In genomic region chr4:3471098-3471760, GRCh38 we compare ENCODE assay signal across 26 cellular contexts. TPM values are rescaled to one million over a fixed set of nuclear protein-coding genes. Genes with fewer than 3 reads are reported as not detected.
DNase-seq lines count a peak whose midpoint lies in the region; ATAC-seq and TF ChIP-seq lines count a peak whose summit lies in the region.
"Had no signal": no experiment of that assay in that cellular context is flagged by ENCODE, and none has a peak within 500 bp of the region (broad histone marks: within the 10 kb centered on the region; RNA-seq: fewer than 3 reads in every experiment).

No MANE protein-coding gene starts in this region.

- H3K4me1 Mint-ChIP-seq in glutamatergic neuron (ENCODE audit: low read depth, unreplicated experiment) (no peaks in the 10 kb centered on the region), nephron progenitor cell (peaks cover 17% of the 10 kb centered on the region)
- H3K4me1 Mint-ChIP-seq: CD4-positive, alpha-beta memory T cell; IgD-negative memory B cell had no signal

- H3K4me3 ChIP-seq in left ventricle myocardium inferior (no peak overlapping the region), gastrocnemius medialis (no peak overlapping the region), SJCRH30 (no peak overlapping the region)
- no peak overlapping the region for H3K4me3 ChIP-seq in effector memory CD4-positive, alpha-beta T cell (ENCODE audit: insufficient read depth, low read depth, low read length, poor library complexity, severe bottlenecking)
- H3K4me3 ChIP-seq: BLaER1, GM12878 had no signal

- intact Hi-C loops in left ventricle myocardium inferior (cut with micrococcal nuclease) (no loop called here), cardiac septum (cut with DNase I) (no loop called here), gastrocnemius medialis (cut with DNase I; ENCODE audit: low total_unique reads) (no loop called here)

- no peak for TF ChIP-seq POLR2A in gastrocnemius medialis (IDR thresholded peaks at IDR 0.05)

- H3K27me3 Mint-ChIP-seq in glutamatergic neuron (ENCODE audit: unreplicated experiment): peaks cover 2% of the 10 kb centered on the region
- H3K27me3 Mint-ChIP-seq in nephron progenitor cell (ENCODE audit: low read depth, poor library complexity): peaks cover 10% of the 10 kb centered on the region
- H3K27me3 Mint-ChIP-seq: CD4-positive, alpha-beta memory T cell; IgD-negative memory B cell had no signal

- H3K27me3 ChIP-seq in left ventricle myocardium inferior (ENCODE audit: low read depth) (peaks cover 29% of the 10 kb centered on the region), gastrocnemius medialis (no peaks in the 10 kb centered on the region), SJCRH30 (no peaks in the 10 kb centered on the region)
- H3K27me3 ChIP-seq in effector memory CD4-positive, alpha-beta T cell (replicated peaks; ENCODE audit: control insufficient read depth, insufficient read depth, low read length, poor library complexity, severe bottlenecking): no peaks in the 10 kb centered on the region

- H3K4me3 Mint-ChIP-seq in glutamatergic neuron (ENCODE audit: unreplicated experiment) (no peak overlapping the region), nephron progenitor cell (no peak overlapping the region)
- H3K4me3 Mint-ChIP-seq: CD4-positive, alpha-beta memory T cell; IgD-negative memory B cell had no signal

- H3K9me3 Mint-ChIP-seq in glutamatergic neuron (ENCODE audit: unreplicated experiment): no peaks in the 10 kb centered on the region
- H3K9me3 Mint-ChIP-seq in nephron progenitor cell: no peaks in the 10 kb centered on the region
- H3K9me3 Mint-ChIP-seq: CD4-positive, alpha-beta memory T cell; IgD-negative memory B cell had no signal

- H3K36me3 ChIP-seq in left ventricle myocardium inferior (no peaks in the 10 kb centered on the region), gastrocnemius medialis (no peaks in the 10 kb centered on the region), SJCRH30 (no peaks in the 10 kb centered on the region)
- H3K36me3 ChIP-seq in effector memory CD4-positive, alpha-beta T cell (ENCODE audit: control insufficient read depth, insufficient read depth, low read length): no peaks in the 10 kb centered on the region
- H3K36me3 ChIP-seq: BLaER1 had no signal

- ATAC-seq in gastrocnemius medialis (no peak), GM19452 (IDR thresholded peaks at IDR 0.05; ENCODE audit: unreplicated experiment) (no peak)
- ATAC-seq: GM12878 had no signal

- H3K9me3 ChIP-seq in left ventricle myocardium inferior (replicated peaks): no peaks in the 10 kb centered on the region
- H3K9me3 ChIP-seq in gastrocnemius medialis: no peaks in the 10 kb centered on the region
- no peaks in the 10 kb centered on the region for H3K9me3 ChIP-seq in effector memory CD4-positive, alpha-beta T cell (ENCODE audit: control insufficient read depth, low read length)
- no peaks in the 10 kb centered on the region for H3K9me3 ChIP-seq in SJCRH30 (replicated peaks)
- H3K9me3 ChIP-seq: BLaER1, Caco-2 had no signal

- in situ Hi-C loops in gastrocnemius medialis (cut with MboI; ENCODE audit: low sequenced_read_pairs in 4 of 4): loop anchor here in 1 of 4 donors (25.0 kb wide), 1 partner anchor 259 kb away; no protein-coding TSS in a partner anchor

- H3K27ac Mint-ChIP-seq in glutamatergic neuron (ENCODE audit: unreplicated experiment) (no peak overlapping the region), nephron progenitor cell (no peak overlapping the region)
- H3K27ac Mint-ChIP-seq: CD4-positive, alpha-beta memory T cell; IgD-negative memory B cell had no signal

- H3K36me3 Mint-ChIP-seq in glutamatergic neuron (ENCODE audit: unreplicated experiment) (no peaks in the 10 kb centered on the region), nephron progenitor cell (ENCODE audit: low read depth) (no peaks in the 10 kb centered on the region)
- H3K36me3 Mint-ChIP-seq: CD4-positive, alpha-beta memory T cell; IgD-negative memory B cell had no signal

- peaks cover 80% of the 10 kb centered on the region for H3K4me1 ChIP-seq in left ventricle myocardium inferior
- peaks cover 10 to 45% of the 10 kb centered on the region in 2 donors for H3K4me1 ChIP-seq in gastrocnemius medialis
- H3K4me1 ChIP-seq in effector memory CD4-positive, alpha-beta T cell (ENCODE audit: control insufficient read depth, insufficient read depth, low read length, poor library complexity, severe bottlenecking): no peaks in the 10 kb centered on the region
- H3K4me1 ChIP-seq in SJCRH30: peaks cover 16% of the 10 kb centered on the region
- H3K4me1 ChIP-seq: Caco-2 had no signal

- TF ChIP-seq CTCF in left ventricle myocardium inferior (IDR thresholded peaks at IDR 0.05; ENCODE audit: borderline replicate concordance) (no peak), glutamatergic neuron (IDR thresholded peaks at IDR 0.05; ENCODE audit: partially characterized antibody, unreplicated experiment) (no peak), nephron progenitor cell (IDR thresholded peaks at IDR 0.05) (no peak), gastrocnemius medialis (IDR thresholded peaks at IDR 0.05 in 4 of 5, conservative IDR thresholded peaks at IDR 0.05 in 1 of 5) (no peak)

- DNase-seq in left ventricle myocardium inferior (no peak), cardiac septum (ENCODE audit: low spot score) (no peak), glutamatergic neuron (peak; percentile 5), nephron progenitor cell (peak; percentile 3), gastrocnemius medialis (no peak), SJCRH30 (no peak)
- no peak for DNase-seq in effector memory CD4-positive, alpha-beta T cell
- DNase-seq: Caco-2; CD4-positive, alpha-beta memory T cell; DMS 273 treated with DMSO at 0.1 percent for 48 hours; DMS79; EL; GDM1; MM.1S; NCI-H446; NCI-H524 treated with DMSO at 0.1 percent for 48 hours; NCI-H774 had no signal

- H3K27ac ChIP-seq in left ventricle myocardium inferior (replicated peaks) (peak overlapping the region; percentile 79), gastrocnemius medialis (peak overlapping the region in 3 of 4 donors; percentile 41 to 98 (median 66)), SJCRH30 (no peak overlapping the region)
- H3K27ac ChIP-seq in effector memory CD4-positive, alpha-beta T cell (ENCODE audit: insufficient read depth, low read length, poor library complexity, severe bottlenecking): no peak overlapping the region
- H3K27ac ChIP-seq: BLaER1, HL-60, KMS-11 had no signal

RNA-seq across cellular contexts. Expression of gene DOK7, which starts 8.1 kb away (rescaled TPM):
- total RNA-seq in left ventricle myocardium inferior (46.7 TPM), cardiac septum (62.7 TPM), glutamatergic neuron (ENCODE audit: unreplicated experiment) (5.1 TPM), gastrocnemius medialis (10 to 100 TPM in 3 of 4 donors, 1 to 10 TPM in 1; 8.1 to 42.0 (median 13.2) TPM)
- 8.6 and 9.6 TPM in 2 replicates for total RNA-seq in SJCRH30 (2014; rRNA removed; shearing (Covaris generic))
- total RNA-seq: CD4-positive, alpha-beta memory T cell; H1; SK-MEL-5 had no signal

RNA-seq across cellular contexts. Expression of gene HGFAC, which starts 29.5 kb away (rescaled TPM):
- total RNA-seq in left ventricle myocardium inferior (0.80 TPM), cardiac septum (0.38 TPM), glutamatergic neuron (ENCODE audit: unreplicated experiment) (9.4 TPM), gastrocnemius medialis (under 1 TPM; 0.20 to 0.68 (median 0.59) TPM)
- total RNA-seq in SJCRH30 (2014; rRNA removed; shearing (Covaris generic)): 0.12 and 0.63 TPM in 2 replicates
- total RNA-seq: A172, SK-MEL-5 had no signal

Comparison
In these comparisons a context has a peak if more than half of its experiments do, and no peak if none do; other contexts are left out.
1. DNase-seq: peak in glutamatergic neuron (single experiment) and nephron progenitor cell (single experiment); none in left ventricle myocardium inferior (single experiment), cardiac septum (single experiment), gastrocnemius medialis (0 of 2), effector memory CD4-positive, alpha-beta T cell (0 of 3) and SJCRH30 (0 of 2).
2. H3K27ac ChIP-seq: peak in left ventricle myocardium inferior (single experiment) and gastrocnemius medialis (3 of 4); none in effector memory CD4-positive, alpha-beta T cell (single experiment) and SJCRH30 (single experiment).